ENCODE assay signal across 9 cellular contexts in the genomic region with DNA sequence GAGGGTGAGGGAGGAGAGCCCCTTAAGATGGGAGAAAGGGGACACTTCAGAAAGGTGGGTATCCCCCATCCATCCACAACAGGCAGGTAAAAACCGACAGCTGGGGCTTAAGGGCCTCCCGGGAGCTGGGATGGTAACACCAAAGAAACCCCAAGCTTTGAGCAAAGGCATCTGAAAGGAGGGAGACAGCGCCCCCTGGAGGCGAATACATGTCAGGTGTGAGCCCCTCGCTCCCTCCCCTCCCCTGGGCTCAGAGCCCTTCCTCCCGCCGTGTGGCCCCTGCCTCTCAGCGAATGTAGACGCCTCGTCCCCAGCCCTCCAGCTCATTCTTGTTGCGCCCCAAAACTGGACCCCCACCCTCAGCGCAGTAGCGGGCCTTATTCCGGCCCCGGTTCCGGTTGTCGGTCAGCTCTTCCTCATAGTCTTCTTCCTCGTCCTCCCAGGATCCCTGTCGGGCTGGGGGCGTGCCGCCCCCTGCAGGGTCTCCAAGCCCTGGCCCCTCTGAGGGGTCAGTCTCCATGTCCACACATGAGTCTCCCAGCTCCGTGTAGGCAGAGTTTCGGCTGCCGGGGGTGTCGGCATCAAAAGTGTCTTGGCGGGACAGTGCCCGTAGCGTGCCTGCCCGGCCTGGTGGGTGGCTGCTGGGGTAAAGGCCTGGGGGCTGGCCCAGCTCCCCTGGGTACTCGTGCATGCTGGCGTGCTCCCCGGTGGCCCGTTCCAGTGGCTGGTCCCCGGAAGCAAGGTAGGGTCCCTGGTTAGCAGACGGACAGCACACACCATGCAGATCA. TPM values are rescaled to one million over a fixed set of nuclear protein-coding genes. Genes with fewer than 3 reads are reported as not detected.
DNase-seq lines count a peak whose midpoint lies in the region; ATAC-seq lines count a peak whose summit lies in the region.
"Had no signal": no experiment of that assay in that cellular context is flagged by ENCODE, and none has a peak within 500 bp of the region (broad histone marks: within the 10 kb centered on the region; RNA-seq: fewer than 3 reads in every experiment).

No MANE protein-coding gene starts in this region.

- H3K9me3 ChIP-seq in duodenal mucosa (ENCODE audit: control insufficient read depth in 1 of 2, low read length in 2 of 2): no peaks in the 10 kb centered on the region
- no peaks in the 10 kb centered on the region for H3K9me3 ChIP-seq in mesenchymal stem cell (ENCODE audit: control insufficient read depth, low read length)

- H2BK120ac ChIP-seq in mesenchymal stem cell (ENCODE audit: low read depth, low read length): no peak overlapping the region

- peak; percentile 81 for ATAC-seq in Right ventricle myocardium inferior
- no peak for ATAC-seq in HG03520 (IDR thresholded peaks at IDR 0.05; ENCODE audit: unreplicated experiment)

- H3K23ac ChIP-seq in mesenchymal stem cell (ENCODE audit: low read length in 2 of 2): no peak overlapping the region

- intact Hi-C loops in Right ventricle myocardium inferior (cut with DNase I): loop anchor here (1.0 kb wide), 1 partner anchor 194 kb away; no protein-coding TSS in a partner anchor
- intact Hi-C loops in cardiac septum (cut with DNase I): no loop called here

- H3K27ac ChIP-seq in duodenal mucosa (ENCODE audit: low read depth, low read length) (no peak overlapping the region), mesenchymal stem cell (ENCODE audit: low read length, poor library complexity, severe bottlenecking) (no peak overlapping the region)
- H3K27ac ChIP-seq: skin epidermis had no signal

- no peak overlapping the region for H2AFZ ChIP-seq in mesenchymal stem cell (ENCODE audit: low read depth, low read length)

- H3K4me2 ChIP-seq in mesenchymal stem cell (ENCODE audit: low read length, poor library complexity, severe bottlenecking): no peak overlapping the region

- no peak overlapping the region for H3K4ac ChIP-seq in mesenchymal stem cell (ENCODE audit: low read depth in 1 of 2, low read length in 2 of 2)

- H2AK5ac ChIP-seq in mesenchymal stem cell (ENCODE audit: low read length, severe bottlenecking): no peak overlapping the region

- no peaks in the 10 kb centered on the region for H3K79me1 ChIP-seq in mesenchymal stem cell (replicated peaks; ENCODE audit: low read length, poor library complexity, severe bottlenecking)

- H3K4me3 ChIP-seq in duodenal mucosa (ENCODE audit: low read depth in 1 of 2, low read length in 2 of 2): peak overlapping the region; percentile 12 to 54
- H3K4me3 ChIP-seq in mesenchymal stem cell (ENCODE audit: insufficient read depth in 1 of 2, low read depth in 1 of 2, low read length in 2 of 2): no peak overlapping the region
- H3K4me3 ChIP-seq: skin epidermis had no signal

- DNase-seq in Right ventricle myocardium inferior (ENCODE audit: missing footprints) (peak; percentile 87), cardiac septum (ENCODE audit: low spot score) (no peak), NCI-H510A treated with DMSO at 0.1 percent for 48 hours (lab: John Stamatoyannopoulos, UW) (peak; percentile 16), mesenchymal stem cell (peak; percentile 66)
- DNase-seq in activated CD4-positive, alpha-beta T cell treated with anti-CD3 and anti-CD28 coated beads, Interleukin-2, amount 50 U/mL, for 4 hours: peak; percentile 74 to 77
- DNase-seq in stimulated activated CD8-positive, alpha-beta memory T cell treated with anti-CD3 and anti-CD28 coated beads, Interleukin-4, amount 100 ng/mL, for 48 hours: peak; percentile 87

- H3K36me3 ChIP-seq in duodenal mucosa (ENCODE audit: control insufficient read depth in 1 of 2, insufficient read depth in 2 of 2, low read length in 2 of 2): no peaks in the 10 kb centered on the region
- peaks cover 36 to 42% of the 10 kb centered on the region in 2 experiments for H3K36me3 ChIP-seq in mesenchymal stem cell (ENCODE audit: control insufficient read depth in 1 of 2, insufficient read depth in 2 of 2, low read depth in 1 of 2, low read length in 2 of 2)

- no peak overlapping the region for H2BK12ac ChIP-seq in mesenchymal stem cell (ENCODE audit: low read length in 2 of 2)

- H3K27me3 ChIP-seq in duodenal mucosa (ENCODE audit: control insufficient read depth in 1 of 2, insufficient read depth in 2 of 2, low read length in 2 of 2) (no peaks in the 10 kb centered on the region), mesenchymal stem cell (ENCODE audit: control insufficient read depth in 1 of 2, insufficient read depth in 1 of 2, low read length in 2 of 2) (peaks cover 0 to 16% of the 10 kb centered on the region in 2 experiments)

- H3K4me1 ChIP-seq in duodenal mucosa (ENCODE audit: control insufficient read depth in 1 of 2, insufficient read depth in 2 of 2, low read length in 2 of 2): peaks cover 13 to 24% of the 10 kb centered on the region in 2 donors
- H3K4me1 ChIP-seq in mesenchymal stem cell (ENCODE audit: control insufficient read depth, insufficient read depth, low read depth, low read length): peaks cover 4% of the 10 kb centered on the region

- no peak overlapping the region for H3K18ac ChIP-seq in mesenchymal stem cell (ENCODE audit: low read depth in 1 of 2, low read length in 2 of 2)

- no peak overlapping the region for H4K8ac ChIP-seq in mesenchymal stem cell (ENCODE audit: low read length)

- no peak overlapping the region for H3K14ac ChIP-seq in mesenchymal stem cell (ENCODE audit: low read length in 2 of 2)

- WGBS in mesenchymal stem cell: 67% methylated on average over 35 of the region's 35 CpGs

- no peak overlapping the region for H2BK5ac ChIP-seq in mesenchymal stem cell (ENCODE audit: low read depth, low read length, poor library complexity, severe bottlenecking)

- H2BK15ac ChIP-seq in mesenchymal stem cell (ENCODE audit: low read depth, poor library complexity, severe bottlenecking): peak overlapping the region; percentile 26

- no peak overlapping the region for H4K91ac ChIP-seq in mesenchymal stem cell (ENCODE audit: low read length)

- H3K9ac ChIP-seq in duodenal mucosa (ENCODE audit: low read depth in 1 of 2, low read length in 2 of 2) (no peak overlapping the region), mesenchymal stem cell (ENCODE audit: low read length) (no peak overlapping the region)

RNA-seq across cellular contexts. Expression of gene ARL5C, which starts 9.1 kb away (rescaled TPM):
- total RNA-seq in Right ventricle myocardium inferior (not detected), cardiac septum (not detected)
- polyA plus RNA-seq in mesenchymal stem cell (2013, experiment 1 of 2): not detected
- polyA plus RNA-seq in mesenchymal stem cell (2013, experiment 2 of 2): not detected

RNA-seq across cellular contexts. Expression of gene CACNB1, which starts 22.4 kb away (rescaled TPM):
- total RNA-seq in Right ventricle myocardium inferior (7.4 TPM), cardiac septum (11.8 TPM)
- 7.0 TPM for polyA plus RNA-seq in mesenchymal stem cell (2013, experiment 1 of 2)
- polyA plus RNA-seq in mesenchymal stem cell (2013, experiment 2 of 2): 6.3 TPM

RNA-seq across cellular contexts. Expression of gene PLXDC1, which starts 23.7 kb away (rescaled TPM):
- 19.3 TPM for total RNA-seq in Right ventricle myocardium inferior
- total RNA-seq in cardiac septum: 21.4 TPM
- polyA plus RNA-seq in mesenchymal stem cell (2013, experiment 1 of 2): 1.9 TPM
- 2.1 TPM for polyA plus RNA-seq in mesenchymal stem cell (2013, experiment 2 of 2)

RNA-seq across cellular contexts. Expression of gene RPL19, which starts 25.0 kb away (rescaled TPM):
- total RNA-seq in Right ventricle myocardium inferior (1,018 TPM), cardiac septum (753 TPM)
- 2,372 TPM for polyA plus RNA-seq in mesenchymal stem cell (2013, experiment 1 of 2)
- 2,320 TPM for polyA plus RNA-seq in mesenchymal stem cell (2013, experiment 2 of 2)

RNA-seq across cellular contexts. Expression of gene STAC2, which starts 50.6 kb away (rescaled TPM):
- total RNA-seq in Right ventricle myocardium inferior (2.9 TPM), cardiac septum (0.67 TPM)
- 0.01 TPM for polyA plus RNA-seq in mesenchymal stem cell (2013, experiment 1 of 2)
- 0.01 TPM for polyA plus RNA-seq in mesenchymal stem cell (2013, experiment 2 of 2)

Comparison
In these comparisons a context has a peak if more than half of its experiments do, and no peak if none do; other contexts are left out.
1. H3K4me3 ChIP-seq: peak in duodenal mucosa (2 of 2); none in mesenchymal stem cell (0 of 2).